ENCODE assay signal across 1 cellular context in genomic region chr13:99374994-99375805, GRCh38.
TF ChIP-seq lines count a peak whose summit lies in the region.

No MANE protein-coding gene starts in this region.

TF ChIP-seq in GM12878, 131 proteins besides CTCF, POLR2A, EP300 and RAD21 (continued from another document):
- TF ChIP-seq, protein P1, sequence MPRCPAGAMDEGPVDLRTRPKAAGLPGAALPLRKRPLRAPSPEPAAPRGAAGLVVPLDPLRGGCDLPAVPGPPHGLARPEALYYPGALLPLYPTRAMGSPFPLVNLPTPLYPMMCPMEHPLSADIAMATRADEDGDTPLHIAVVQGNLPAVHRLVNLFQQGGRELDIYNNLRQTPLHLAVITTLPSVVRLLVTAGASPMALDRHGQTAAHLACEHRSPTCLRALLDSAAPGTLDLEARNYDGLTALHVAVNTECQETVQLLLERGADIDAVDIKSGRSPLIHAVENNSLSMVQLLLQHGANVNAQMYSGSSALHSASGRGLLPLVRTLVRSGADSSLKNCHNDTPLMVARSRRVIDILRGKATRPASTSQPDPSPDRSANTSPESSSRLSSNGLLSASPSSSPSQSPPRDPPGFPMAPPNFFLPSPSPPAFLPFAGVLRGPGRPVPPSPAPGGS (IDR thresholded peaks at IDR 0.05; ENCODE audit: borderline replicate concordance, insufficient read depth, low read depth, low read length, poor library complexity, severe bottlenecking), result no peak
- TF ChIP-seq EED (IDR thresholded peaks at IDR 0.05; ENCODE audit: low read depth) (peak; percentile 63), TCF3 (IDR thresholded peaks at IDR 0.05; ENCODE audit: borderline replicate concordance, insufficient read depth, low read depth, low read length) (0 out of 2 replicates have a peak, but pooled peaks have one; percentile 45), CHD2 (IDR thresholded peaks at IDR 0.05; ENCODE audit: borderline replicate concordance, low read depth, low read length) (peak; percentile 81; the same call in 1 of the 2 replicates), RUNX3 (IDR thresholded peaks at IDR 0.05; ENCODE audit: low read length) (peak; percentile 76), MTA2 (IDR thresholded peaks at IDR 0.05; ENCODE audit: low read depth) (peak; percentile 87), MXI1 (IDR thresholded peaks at IDR 0.05; ENCODE audit: low read depth, low read length) (peak; percentile 67; the same call in 1 of the 2 replicates), IKZF2 (IDR thresholded peaks at IDR 0.05) (peak; percentile 85 to 88), DPF2 (IDR thresholded peaks at IDR 0.05) (peak; percentile 88), ZZZ3 (IDR thresholded peaks at IDR 0.05; ENCODE audit: control insufficient read depth, insufficient read length, low read depth) (no peak), SMARCA5 (IDR thresholded peaks at IDR 0.05) (peak; percentile 67; the same call in 1 of the 2 replicates), NFIC (IDR thresholded peaks at IDR 0.05; ENCODE audit: low read depth, low read length) (peak; percentile 58; the same call in 1 of the 2 replicates), CHD4 (IDR thresholded peaks at IDR 0.05) (no peak), ZNF592 (IDR thresholded peaks at IDR 0.05) (peak; percentile 50), TCF12 (IDR thresholded peaks at IDR 0.05; ENCODE audit: low read depth, low read length) (peak; percentile 82; the same call in 1 of the 2 replicates), NR2C2 (IDR thresholded peaks at IDR 0.05; ENCODE audit: borderline replicate concordance, control insufficient read depth, insufficient read length, low read depth) (no peak), SKIL (IDR thresholded peaks at IDR 0.05; ENCODE audit: low read depth, poor library complexity, severe bottlenecking) (no peak), BACH1 (IDR thresholded peaks at IDR 0.05; ENCODE audit: borderline replicate concordance) (peak; percentile 56; the same call in 1 of the 2 replicates), GATAD2B (conservative IDR thresholded peaks at IDR 0.05; ENCODE audit: low read depth) (peak; percentile 97), POLR2AphosphoS5 (IDR thresholded peaks at IDR 0.05; ENCODE audit: low read length) (peak; percentile 71), PAX5 (IDR thresholded peaks at IDR 0.05; ENCODE audit: borderline replicate concordance, low read depth, low read length) (peak; percentile 60; the same call in 1 of the 2 replicates), YBX1 (IDR thresholded peaks at IDR 0.05) (no peak), LARP7 (IDR thresholded peaks at IDR 0.05) (peak; percentile 53; the same call in 1 of the 2 replicates), RELA (IDR thresholded peaks at IDR 0.05; ENCODE audit: borderline replicate concordance, partially characterized antibody) (no peak), HDGF (IDR thresholded peaks at IDR 0.05) (peak; percentile 76), STAT3 (IDR thresholded peaks at IDR 0.05; ENCODE audit: low read depth, low read length) (peak; percentile 12; the same call in 1 of the 2 replicates), MEF2B (IDR thresholded peaks at IDR 0.05; ENCODE audit: partially characterized antibody, poor library complexity, severe bottlenecking) (peak; percentile 62), SMAD5 (IDR thresholded peaks at IDR 0.05; ENCODE audit: low read depth) (no peak), ZBTB4 (CRISPR knock-in tag; IDR thresholded peaks at IDR 0.05) (no peak), ZNF217 (IDR thresholded peaks at IDR 0.05) (peak; percentile 61; the same call in 1 of the 2 replicates), ATF7 (IDR thresholded peaks at IDR 0.05; ENCODE audit: low read depth) (peak; percentile 81), CBFB (IDR thresholded peaks at IDR 0.05; ENCODE audit: low read depth) (peak; percentile 48; the same call in 1 of the 2 replicates)
- TF ChIP-seq, protein P2, sequence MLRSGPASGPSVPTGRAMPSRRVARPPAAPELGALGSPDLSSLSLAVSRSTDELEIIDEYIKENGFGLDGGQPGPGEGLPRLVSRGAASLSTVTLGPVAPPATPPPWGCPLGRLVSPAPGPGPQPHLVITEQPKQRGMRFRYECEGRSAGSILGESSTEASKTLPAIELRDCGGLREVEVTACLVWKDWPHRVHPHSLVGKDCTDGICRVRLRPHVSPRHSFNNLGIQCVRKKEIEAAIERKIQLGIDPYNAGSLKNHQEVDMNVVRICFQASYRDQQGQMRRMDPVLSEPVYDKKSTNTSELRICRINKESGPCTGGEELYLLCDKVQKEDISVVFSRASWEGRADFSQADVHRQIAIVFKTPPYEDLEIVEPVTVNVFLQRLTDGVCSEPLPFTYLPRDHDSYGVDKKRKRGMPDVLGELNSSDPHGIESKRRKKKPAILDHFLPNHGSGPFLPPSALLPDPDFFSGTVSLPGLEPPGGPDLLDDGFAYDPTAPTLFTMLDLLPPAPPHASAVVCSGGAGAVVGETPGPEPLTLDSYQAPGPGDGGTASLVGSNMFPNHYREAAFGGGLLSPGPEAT (IDR thresholded peaks at IDR 0.05; ENCODE audit: low read depth), result peak; percentile 54
- TF ChIP-seq, protein P3, sequence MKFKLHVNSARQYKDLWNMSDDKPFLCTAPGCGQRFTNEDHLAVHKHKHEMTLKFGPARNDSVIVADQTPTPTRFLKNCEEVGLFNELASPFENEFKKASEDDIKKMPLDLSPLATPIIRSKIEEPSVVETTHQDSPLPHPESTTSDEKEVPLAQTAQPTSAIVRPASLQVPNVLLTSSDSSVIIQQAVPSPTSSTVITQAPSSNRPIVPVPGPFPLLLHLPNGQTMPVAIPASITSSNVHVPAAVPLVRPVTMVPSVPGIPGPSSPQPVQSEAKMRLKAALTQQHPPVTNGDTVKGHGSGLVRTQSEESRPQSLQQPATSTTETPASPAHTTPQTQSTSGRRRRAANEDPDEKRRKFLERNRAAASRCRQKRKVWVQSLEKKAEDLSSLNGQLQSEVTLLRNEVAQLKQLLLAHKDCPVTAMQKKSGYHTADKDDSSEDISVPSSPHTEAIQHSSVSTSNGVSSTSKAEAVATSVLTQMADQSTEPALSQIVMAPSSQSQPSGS (IDR thresholded peaks at IDR 0.05; ENCODE audit: low read length), result no peak; the same call in 1 of the 2 replicates
